Comparison of ENCODE assay signal across 15 cellular contexts in genomic region chr1:47629201-47629600, GRCh38.
A peak's percentile ranks its signal among the peaks of the same experiment; 100 is the strongest.
DNase-seq lines count a peak whose midpoint lies in the region; ATAC-seq and TF ChIP-seq lines count a peak whose summit lies in the region.
"Had no signal": no experiment of that assay in that cellular context is flagged by ENCODE, and none has a peak within 500 bp of the region (broad histone marks: within the 10 kb centered on the region; RNA-seq: fewer than 3 reads in every experiment).

No MANE protein-coding gene starts in this region.

- H3K27me3 ChIP-seq in BLaER1 (no peaks in the 10 kb centered on the region), left lung (peaks cover 0 to 5% of the 10 kb centered on the region in 2 donors)

- H3K4me3 ChIP-seq in BLaER1 (no peak overlapping the region), coronary artery (no peak overlapping the region), left lung (no peak overlapping the region)
- H3K4me3 ChIP-seq: GM23338 had no signal

- H3K36me3 ChIP-seq in BLaER1, result no peaks in the 10 kb centered on the region
- no peaks in the 10 kb centered on the region for H3K36me3 ChIP-seq in left lung

- H3K9me3 ChIP-seq in BLaER1 (no peaks in the 10 kb centered on the region), left lung (no peaks in the 10 kb centered on the region)

- no peak for TF ChIP-seq CTCF in coronary artery (IDR thresholded peaks at IDR 0.05)
- TF ChIP-seq CTCF in left lung (IDR thresholded peaks at IDR 0.05), result no peak

- no peaks in the 10 kb centered on the region for H4K20me1 ChIP-seq in BLaER1

- H3K4me1 ChIP-seq in BLaER1, result peaks cover 39% of the 10 kb centered on the region
- no peaks in the 10 kb centered on the region for H3K4me1 ChIP-seq in left lung

- no peak for ATAC-seq in left lung
- ATAC-seq: CD8-positive, alpha-beta T cell; GM23338; HCT116 had no signal

- H3K27ac ChIP-seq in BLaER1 (no peak overlapping the region), coronary artery (no peak overlapping the region), left lung (no peak overlapping the region)

- no peak overlapping the region for H3K9ac ChIP-seq in BLaER1

- peak; percentile 81 for DNase-seq in COLO829 (ENCODE audit: low spot score)
- peak; percentile 40 for DNase-seq in coronary artery (ENCODE audit: low spot score)
- DNase-seq in mesenteric fat pad (ENCODE audit: low spot score), result peak; percentile 69
- DNase-seq in 8988T, result no peak
- DNase-seq in glomerular visceral epithelial cell (ENCODE audit: extremely low spot score), result no peak
- no peak for DNase-seq in left lung
- DNase-seq in activated T-cell treated with anti-CD3 and anti-CD28 coated beads, Interleukin-2, amount 50 U/mL, for 1 hour, result no peak
- DNase-seq: C1 segment of cervical spinal cord; CD8-positive, alpha-beta T cell; DMS 273 treated with DMSO at 0.1 percent for 48 hours; DMS79; GF-D8 had no signal

- intact Hi-C loops in left lung (cut with DNase I), result no loop called here

- H3K4me2 ChIP-seq in BLaER1, result peak overlapping the region; percentile 32
- H3K4me2 ChIP-seq: GM23338 had no signal

Comparison
In these comparisons a context has a peak if more than half of its experiments do, and no peak if none do; other contexts are left out.
1. DNase-seq: peak in COLO829 (single experiment), coronary artery (single experiment) and mesenteric fat pad (single experiment); none in 8988T (single experiment), glomerular visceral epithelial cell (single experiment), left lung (0 of 2) and activated T-cell treated with anti-CD3 and anti-CD28 coated beads, Interleukin-2, amount 50 U/mL, for 1 hour (single experiment).